In the genomic region with DNA sequence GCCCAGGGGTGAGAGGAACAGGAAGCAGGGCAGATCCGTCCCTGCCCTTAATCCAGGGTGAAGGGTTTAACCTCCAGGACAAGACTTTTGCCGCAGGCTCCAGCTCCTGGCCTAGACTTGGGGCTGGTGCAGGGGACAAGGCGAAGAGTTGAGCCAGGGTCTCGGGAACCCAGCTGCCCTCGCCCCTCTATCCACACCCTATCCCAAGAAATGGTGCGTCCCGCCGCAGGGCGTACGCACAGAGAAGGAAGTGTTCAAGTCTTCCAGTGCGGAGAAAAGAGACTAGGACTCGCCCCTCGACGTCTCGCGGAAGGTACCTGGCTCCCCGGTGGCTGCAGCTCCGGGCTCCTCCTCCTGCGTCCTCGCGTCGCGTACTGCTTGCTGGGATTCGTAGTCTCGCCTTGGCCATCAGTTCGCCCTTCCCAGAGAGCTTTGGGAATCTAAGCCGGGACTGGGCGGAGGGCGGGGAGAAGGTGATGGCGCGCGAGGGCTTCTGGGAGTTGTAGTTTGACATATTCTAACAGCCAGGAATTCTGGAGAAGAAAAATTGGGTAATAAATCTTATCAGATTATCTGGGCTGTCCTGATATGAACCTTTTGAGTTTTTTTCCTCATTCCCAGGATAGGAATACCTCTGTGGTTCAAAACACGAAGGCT, we compare ENCODE assay signal across 8 cellular contexts. TPM values are rescaled to one million over a fixed set of nuclear protein-coding genes. Genes with fewer than 3 reads are reported as not detected.
DNase-seq lines count a peak whose midpoint lies in the region; ATAC-seq and TF ChIP-seq lines count a peak whose summit lies in the region.

A gene with protein sequence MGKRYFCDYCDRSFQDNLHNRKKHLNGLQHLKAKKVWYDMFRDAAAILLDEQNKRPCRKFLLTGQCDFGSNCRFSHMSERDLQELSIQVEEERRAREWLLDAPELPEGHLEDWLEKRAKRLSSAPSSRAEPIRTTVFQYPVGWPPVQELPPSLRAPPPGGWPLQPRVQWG (minus strand): TSS at position 376 of the 657 bp plus-strand sequence. CDS start 18,463 bp downstream, outside the sequence.

- peak; percentile 98 for DNase-seq in EL
- DNase-seq in H7 = peak; percentile 98
- peak; percentile 94 for DNase-seq in MG63
- DNase-seq in SHP77 treated with DMSO at 0.1 percent for 48 hours (lab: John Stamatoyannopoulos, UW) = peak; percentile 89
- peak; percentile 96 for DNase-seq in activated effector memory CD4-positive, alpha-beta T cell treated with anti-CD3 and anti-CD28 coated beads, Interleukin-2, amount 50 U/mL, for 16 hours
- peak; percentile 97 for DNase-seq in fibroblast of pulmonary artery (ENCODE audit: low read depth)
- peak; percentile 92 for DNase-seq in natural killer cell treated with Interleukin-12 subunit alpha and Interleukin-12 subunit beta and Interleukin-15 and Interleukin-18, amount 100 ng/mL, for 72 hours (ENCODE audit: low spot score)
- peak; percentile 90 for DNase-seq in stimulated activated naive CD8-positive, alpha-beta T cell treated with anti-CD3 and anti-CD28 coated beads, Interleukin-15, Interleukin-2, amounts not matched to agents 100 U/mL and 50 U/mL, for 24 hours

- H3K36me3 ChIP-seq in H7 (replicated peaks; ENCODE audit: control insufficient read depth, insufficient read depth, low read length) (peaks cover 2% of the 10 kb centered on the region), MG63 (peaks cover 38% of the 10 kb centered on the region)

- no peaks in the 10 kb centered on the region for H3K9me3 ChIP-seq in MG63

- peaks cover 4% of the 10 kb centered on the region for H3K36me3 Mint-ChIP-seq in natural killer cell treated with Interleukin-12 subunit alpha and Interleukin-12 subunit beta and Interleukin-15 and Interleukin-18, amount 100 ng/mL, for 72 hours

- peak; percentile 96 to 98 for ATAC-seq in natural killer cell treated with Interleukin-12 subunit alpha and Interleukin-12 subunit beta and Interleukin-15 and Interleukin-18, amount 100 ng/mL, for 72 hours
- peak; percentile 98 for ATAC-seq in stimulated activated naive CD8-positive, alpha-beta T cell treated with anti-CD3 and anti-CD28 coated beads, Interleukin-15, Interleukin-2, amounts not matched to agents 100 U/mL and 50 U/mL, for 24 hours

- TF ChIP-seq CTCF in fibroblast of pulmonary artery (IDR thresholded peaks at IDR 0.05; ENCODE audit: low read length, missing control alignments) = no peak

- peaks cover 22 to 32% of the 10 kb centered on the region in 2 donors for H3K4me1 Mint-ChIP-seq in natural killer cell treated with Interleukin-12 subunit alpha and Interleukin-12 subunit beta and Interleukin-15 and Interleukin-18, amount 100 ng/mL, for 72 hours (ENCODE audit: low read depth in 2 of 2)

- H3K4me3 Mint-ChIP-seq in natural killer cell treated with Interleukin-12 subunit alpha and Interleukin-12 subunit beta and Interleukin-15 and Interleukin-18, amount 100 ng/mL, for 72 hours = peak within 1 kb of the TSS; percentile 97

- H3K4me3 ChIP-seq in H7 (ENCODE audit: insufficient read depth, low read depth, low read length) (peak within 1 kb of the TSS; percentile 91), MG63 (peak within 1 kb of the TSS; percentile 99), fibroblast of pulmonary artery (replicated peaks; ENCODE audit: low read depth, low read length) (peak within 1 kb of the TSS; percentile 100)

- H3K9me3 Mint-ChIP-seq in natural killer cell treated with Interleukin-12 subunit alpha and Interleukin-12 subunit beta and Interleukin-15 and Interleukin-18, amount 100 ng/mL, for 72 hours = no peaks in the 10 kb centered on the region

- no peaks in the 10 kb centered on the region for H3K27me3 Mint-ChIP-seq in natural killer cell treated with Interleukin-12 subunit alpha and Interleukin-12 subunit beta and Interleukin-15 and Interleukin-18, amount 100 ng/mL, for 72 hours

- H3K27me3 ChIP-seq in H7 (ENCODE audit: control insufficient read depth, insufficient read depth, low read length) (no peaks in the 10 kb centered on the region), MG63 (no peaks in the 10 kb centered on the region)

- H3K27ac Mint-ChIP-seq in natural killer cell treated with Interleukin-12 subunit alpha and Interleukin-12 subunit beta and Interleukin-15 and Interleukin-18, amount 100 ng/mL, for 72 hours = peak within 1 kb of the TSS; percentile 99

RNA-seq across cellular contexts. Expression of the gene that starts here (rescaled TPM):
- 35.6 and 38.5 TPM in 2 replicates for total RNA-seq in H7 (2014; rRNA removed; shearing (Covaris generic))
- total RNA-seq in MG63 (2014; rRNA removed; shearing (Covaris generic); ENCODE audit: low replicate concordance) = 33.2 and 38.9 TPM in 2 replicates
- total RNA-seq in natural killer cell treated with Interleukin-12 subunit alpha and Interleukin-12 subunit beta and Interleukin-15 and Interleukin-18, amount 100 ng/mL, for 72 hours = 10 to 100 TPM; 17.3 to 34.4 TPM

Comparison
In these comparisons a context has a peak if more than half of its experiments do, and no peak if none do; other contexts are left out.
1. Peak in every context shown above with its lines: DNase-seq, ATAC-seq and H3K4me3 ChIP-seq.